ENCODE assay signal across 1 cellular context in genomic region chr7:137967143-137968018, GRCh38.
TF ChIP-seq lines count a peak whose summit lies in the region.

No MANE protein-coding gene starts in this region.

TF ChIP-seq in H1, 55 proteins besides CTCF, POLR2A, EP300 and RAD21:
- 0 out of 2 replicates have a peak, but pooled peaks have one; percentile 23 for TF ChIP-seq E2F6 (IDR thresholded peaks at IDR 0.05)
- TF ChIP-seq CHD2 (IDR thresholded peaks at IDR 0.05; ENCODE audit: low read length): no peak
- no peak for TF ChIP-seq CHD1 (IDR thresholded peaks at IDR 0.05; ENCODE audit: low read depth, low read length)
- no peak for TF ChIP-seq TAF1 (IDR thresholded peaks at IDR 0.05; ENCODE audit: low read depth, low read length)
- TF ChIP-seq TEAD4 (IDR thresholded peaks at IDR 0.05; ENCODE audit: low read depth, low read length): no peak
- no peak for TF ChIP-seq EGR1 (IDR thresholded peaks at IDR 0.05; ENCODE audit: borderline replicate concordance, low read depth, low read length)
- TF ChIP-seq BRCA1 (IDR thresholded peaks at IDR 0.05; ENCODE audit: low read depth, low read length): no peak
- no peak for TF ChIP-seq KDM5A (IDR thresholded peaks at IDR 0.05; ENCODE audit: low read length)
